27 cellular contexts compared by ENCODE assay signal in the genomic region with DNA sequence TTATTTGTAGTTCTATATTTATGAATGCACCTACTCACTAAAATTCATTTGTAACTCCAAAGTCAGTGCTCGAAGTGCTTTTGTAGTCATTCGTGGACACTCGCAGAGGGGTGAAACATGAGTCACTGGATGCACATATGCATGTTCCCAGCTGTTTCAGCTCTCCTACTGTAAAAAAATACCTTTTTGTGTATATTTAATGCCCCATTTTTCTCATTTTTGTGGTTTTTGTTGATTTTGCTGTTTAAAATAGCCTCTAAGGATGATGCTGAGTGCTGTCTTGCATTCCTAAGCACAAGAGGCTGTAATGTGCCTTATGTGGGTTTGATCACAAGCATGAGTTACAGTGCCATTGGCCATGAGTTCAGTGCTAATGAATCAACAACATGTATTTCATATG. TPM values are rescaled to one million over a fixed set of nuclear protein-coding genes. Genes with fewer than 3 reads are reported as not detected.
DNase-seq lines count a peak whose midpoint lies in the region; ATAC-seq, FAIRE-seq and TF ChIP-seq lines count a peak whose summit lies in the region.
"Had no signal": no experiment of that assay in that cellular context is flagged by ENCODE, and none has a peak within 500 bp of the region (broad histone marks: within the 10 kb centered on the region; RNA-seq: fewer than 3 reads in every experiment).

No MANE protein-coding gene starts in this region.

- no peaks in the 10 kb centered on the region for H4K20me1 ChIP-seq in osteoblast (ENCODE audit: insufficient read depth, low read length)

- H3K79me2 ChIP-seq in osteoblast (ENCODE audit: insufficient read depth, low read length), result no peaks in the 10 kb centered on the region

- H3K4me1 ChIP-seq in osteoblast (ENCODE audit: insufficient read depth, low read length), result no peaks in the 10 kb centered on the region
- H3K4me1 ChIP-seq: esophagus muscularis mucosa, prostate gland, suprapubic skin had no signal

- H3K4me1 Mint-ChIP-seq in activated naive CD8-positive, alpha-beta T cell treated with anti-CD3 and anti-CD28 coated beads, Interleukin-2, amount 50 U/mL, for 24 hours, result no peaks in the 10 kb centered on the region
- H3K4me1 Mint-ChIP-seq: activated CD4-positive, alpha-beta memory T cell treated with anti-CD3 and anti-CD28 coated beads, Interleukin-2, amount 10 ng/mL, durations not matched to agents 7 days and 5 days; nephron had no signal

- H3K27ac ChIP-seq in osteoblast (ENCODE audit: low read depth, low read length), result no peak overlapping the region
- H3K27ac ChIP-seq: C4-2B, esophagus muscularis mucosa, prostate gland, suprapubic skin had no signal

- no peak for TF ChIP-seq CTCF in osteoblast (IDR thresholded peaks at IDR 0.05; ENCODE audit: extremely low read depth, low read depth, low read length)

- no peak overlapping the region for H3K4me3 ChIP-seq in osteoblast (ENCODE audit: insufficient read depth, low read length)
- H3K4me3 ChIP-seq: esophagus muscularis mucosa, prostate gland, suprapubic skin had no signal

- no peak for ATAC-seq in activated naive CD8-positive, alpha-beta T cell treated with anti-CD3 and anti-CD28 coated beads, Interleukin-2, amount 50 U/mL, for 24 hours
- no peak for ATAC-seq in GM19035 (IDR thresholded peaks at IDR 0.05; ENCODE audit: unreplicated experiment)
- ATAC-seq: activated T-cell treated with anti-CD3 and anti-CD28 coated beads, Interleukin-2, amount 50 U/mL, for 4 hours had no signal

- no peaks in the 10 kb centered on the region for H3K9me3 Mint-ChIP-seq in activated naive CD8-positive, alpha-beta T cell treated with anti-CD3 and anti-CD28 coated beads, Interleukin-2, amount 50 U/mL, for 24 hours
- H3K9me3 Mint-ChIP-seq: activated CD4-positive, alpha-beta memory T cell treated with anti-CD3 and anti-CD28 coated beads, Interleukin-2, amount 10 ng/mL, durations not matched to agents 7 days and 5 days; activated T-cell treated with anti-CD3 and anti-CD28 coated beads, Interleukin-2, amount 50 U/mL, for 4 hours; T-helper 1 cell treated with Interleukin-12 subunit alpha and Interleukin-12 subunit beta and Interleukin-4 antibody, amounts not matched to agents 30 μg/mL and 1 μg/mL, for 36 hours had no signal

- FAIRE-seq in urothelium cell line (lab: Jason Lieb, UNC), result no peak
- FAIRE-seq: H54, small intestine had no signal

- peaks cover 7% of the 10 kb centered on the region for H3K36me3 Mint-ChIP-seq in activated naive CD8-positive, alpha-beta T cell treated with anti-CD3 and anti-CD28 coated beads, Interleukin-2, amount 50 U/mL, for 24 hours (ENCODE audit: low read depth)

- no peaks in the 10 kb centered on the region for H3K27me3 Mint-ChIP-seq in activated naive CD8-positive, alpha-beta T cell treated with anti-CD3 and anti-CD28 coated beads, Interleukin-2, amount 50 U/mL, for 24 hours
- H3K27me3 Mint-ChIP-seq: activated CD4-positive, alpha-beta memory T cell treated with anti-CD3 and anti-CD28 coated beads, Interleukin-2, amount 10 ng/mL, durations not matched to agents 7 days and 5 days had no signal

- DNase-seq in EH (ENCODE audit: low read depth), result peak; percentile 92
- DNase-seq in LHCN-M2 (ENCODE audit: low read depth), result peak; percentile 84
- DNase-seq in dedifferentiated amniotic fluid mesenchymal stem cell (ENCODE audit: extremely low spot score), result peak; percentile 76
- DNase-seq in osteoblast (ENCODE audit: insufficient read length, low spot score, missing footprints), result peak; percentile 76
- DNase-seq in medulla oblongata (ENCODE audit: extremely low spot score), result no peak
- DNase-seq in urothelium cell line (ENCODE audit: low spot score), result no peak
- no peak for DNase-seq in activated naive CD8-positive, alpha-beta T cell treated with anti-CD3 and anti-CD28 coated beads, Interleukin-2, amount 50 U/mL, for 24 hours
- DNase-seq: activated CD4-positive, alpha-beta memory T cell treated with anti-CD3 and anti-CD28 coated beads, Interleukin-2, amount 10 ng/mL, durations not matched to agents 7 days and 5 days; activated naive CD4-positive, alpha-beta T cell treated with anti-CD3 and anti-CD28 coated beads, Interleukin-2, amount 50 U/mL, for 16 hours; activated T-cell treated with anti-CD3 and anti-CD28 coated beads, Interleukin-2, amount 50 U/mL, for 4 hours; DMS 273 treated with DMSO at 0.1 percent for 48 hours; effector CD4-positive, alpha-beta T cell; hippocampal formation; KBM-7; mesendoderm; NCI-H2029; NCI-H446 treated with DMSO at 0.1 percent for 48 hours; small intestine; stimulated activated CD4-positive, alpha-beta T cell treated with anti-CD3 and anti-CD28 coated beads, Interleukin-4, amount 100 ng/mL, for 4 hours had no signal

- peaks cover 12% of the 10 kb centered on the region for H3K36me3 ChIP-seq in osteoblast (ENCODE audit: insufficient read depth, low read length)
- H3K36me3 ChIP-seq: prostate gland had no signal

- H3K9me3 ChIP-seq in osteoblast (ENCODE audit: low read depth, low read length), result no peaks in the 10 kb centered on the region
- H3K9me3 ChIP-seq: esophagus muscularis mucosa, prostate gland, suprapubic skin had no signal

- no peak overlapping the region for H2AFZ ChIP-seq in osteoblast (ENCODE audit: low read length)

- H3K27ac Mint-ChIP-seq in activated naive CD8-positive, alpha-beta T cell treated with anti-CD3 and anti-CD28 coated beads, Interleukin-2, amount 50 U/mL, for 24 hours, result no peak overlapping the region
- H3K27ac Mint-ChIP-seq: activated CD4-positive, alpha-beta memory T cell treated with anti-CD3 and anti-CD28 coated beads, Interleukin-2, amount 10 ng/mL, durations not matched to agents 7 days and 5 days; nephron; T-helper 1 cell treated with Interleukin-12 subunit alpha and Interleukin-12 subunit beta and Interleukin-4 antibody, amounts not matched to agents 30 μg/mL and 1 μg/mL, for 36 hours had no signal

- H3K27me3 ChIP-seq in osteoblast (ENCODE audit: insufficient read depth, low read length), result no peaks in the 10 kb centered on the region
- H3K27me3 ChIP-seq: esophagus muscularis mucosa, suprapubic skin had no signal

- no peak overlapping the region for H3K4me2 ChIP-seq in osteoblast (ENCODE audit: insufficient read depth, low read length)

- H3K4me3 Mint-ChIP-seq in activated naive CD8-positive, alpha-beta T cell treated with anti-CD3 and anti-CD28 coated beads, Interleukin-2, amount 50 U/mL, for 24 hours, result no peak overlapping the region
- H3K4me3 Mint-ChIP-seq: activated CD4-positive, alpha-beta memory T cell treated with anti-CD3 and anti-CD28 coated beads, Interleukin-2, amount 10 ng/mL, durations not matched to agents 7 days and 5 days; activated T-cell treated with anti-CD3 and anti-CD28 coated beads, Interleukin-2, amount 50 U/mL, for 4 hours; nephron; T-helper 1 cell treated with Interleukin-12 subunit alpha and Interleukin-12 subunit beta and Interleukin-4 antibody, amounts not matched to agents 30 μg/mL and 1 μg/mL, for 36 hours had no signal

RNA-seq across cellular contexts. Expression of gene CENPV, which starts 30.6 kb away (rescaled TPM):
- total RNA-seq in LHCN-M2 (2014; rRNA removed) (7.8 and 9.5 TPM in 2 replicates), osteoblast (5.1 and 6.8 TPM in 2 replicates)
- polyA plus RNA-seq in LHCN-M2 (2012), result 19.4 TPM

RNA-seq across cellular contexts. Expression of gene UBB, which starts 58.3 kb away (rescaled TPM):
- total RNA-seq in LHCN-M2 (2014; rRNA removed) (992 and 1,176 TPM in 2 replicates), osteoblast (1,190 and 1,199 TPM in 2 replicates)
- 2,961 TPM for polyA plus RNA-seq in LHCN-M2 (2012)

Comparison
In these comparisons a context has a peak if more than half of its experiments do, and no peak if none do; other contexts are left out.
1. DNase-seq: peak in EH (single experiment), LHCN-M2 (single experiment), dedifferentiated amniotic fluid mesenchymal stem cell (single experiment) and osteoblast (single experiment); none in medulla oblongata (single experiment), urothelium cell line (single experiment) and activated naive CD8-positive, alpha-beta T cell treated with anti-CD3 and anti-CD28 coated beads, Interleukin-2, amount 50 U/mL, for 24 hours (single experiment).